16 cellular contexts compared by ENCODE assay signal in the genomic region with DNA sequence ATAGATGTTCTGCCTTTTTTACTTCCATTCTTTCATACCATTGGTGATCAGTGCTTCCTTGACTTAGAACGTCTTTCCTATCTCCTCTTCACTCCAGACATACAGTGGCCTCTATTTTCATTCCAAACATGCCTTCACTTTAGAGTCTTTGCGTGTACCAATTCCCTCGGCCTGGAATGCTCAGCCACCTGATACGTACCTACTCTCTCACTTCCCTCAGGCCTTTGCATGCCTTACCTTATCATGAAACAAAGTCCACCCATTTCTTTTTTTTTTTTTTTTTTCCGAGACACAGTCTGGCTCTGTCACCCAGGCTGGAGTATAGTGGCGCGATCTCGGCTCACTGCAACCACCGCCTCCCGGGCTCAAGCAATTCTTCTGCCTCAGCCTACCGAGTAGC. TPM values are rescaled to one million over a fixed set of nuclear protein-coding genes. Genes with fewer than 3 reads are reported as not detected.
DNase-seq lines count a peak whose midpoint lies in the region; ATAC-seq and TF ChIP-seq lines count a peak whose summit lies in the region.
"Had no signal": no experiment of that assay in that cellular context is flagged by ENCODE, and none has a peak within 500 bp of the region (broad histone marks: within the 10 kb centered on the region; RNA-seq: fewer than 3 reads in every experiment).

No MANE protein-coding gene starts in this region.

- POLR2A ChIA-PET in HEK293T (lab: Yijun Ruan, JAX) = no interaction called here

- peaks cover 2% of the 10 kb centered on the region for H3K9me3 ChIP-seq in trophoblast cell (ENCODE audit: insufficient read depth, low read depth, low read length)

- peaks cover 9% of the 10 kb centered on the region for H3K79me2 ChIP-seq in trophoblast cell (ENCODE audit: control insufficient read depth, insufficient read depth, low read length, poor library complexity)

- H2BK12ac ChIP-seq in trophoblast cell (ENCODE audit: low read length) = no peak overlapping the region

- no peak overlapping the region for H3K18ac ChIP-seq in trophoblast cell (ENCODE audit: low read length)

- H3K4me1 Mint-ChIP-seq in activated CD8-positive, alpha-beta memory T cell treated with anti-CD3 and anti-CD28 coated beads, Interleukin-2, amount 10 ng/mL, durations not matched to agents 7 days and 5 days = peaks cover 23% of the 10 kb centered on the region

- no peaks in the 10 kb centered on the region for H3K9me3 Mint-ChIP-seq in activated CD8-positive, alpha-beta memory T cell treated with anti-CD3 and anti-CD28 coated beads, Interleukin-2, amount 10 ng/mL, durations not matched to agents 7 days and 5 days (ENCODE audit: low read depth)
- H3K9me3 Mint-ChIP-seq: CD8-positive, alpha-beta T cell had no signal

- H3K36me3 ChIP-seq in trophoblast cell (ENCODE audit: control insufficient read depth in 1 of 2, insufficient read depth in 2 of 2, low read length in 2 of 2) = no peaks in the 10 kb centered on the region

- H2BK120ac ChIP-seq in trophoblast cell (ENCODE audit: insufficient read depth, low read length, poor library complexity) = no peak overlapping the region

- peaks cover 12% of the 10 kb centered on the region for H3K79me1 ChIP-seq in trophoblast cell (ENCODE audit: low read length)

- no peaks in the 10 kb centered on the region for H3K27me3 ChIP-seq in trophoblast cell (ENCODE audit: insufficient read depth, low read length)

- H3K4me3 ChIP-seq in trophoblast cell (ENCODE audit: low read depth, low read length) = no peak overlapping the region

- no peak overlapping the region for H3K9ac ChIP-seq in trophoblast cell (ENCODE audit: low read length)

- CTCF ChIA-PET in activated CD8-positive, alpha-beta memory T cell treated with anti-CD3 and anti-CD28 coated beads, Interleukin-2, amount 10 ng/mL, durations not matched to agents 7 days and 5 days (lab: Charles Lee) = no interaction called here
- CTCF ChIA-PET in HEK293T (lab: Yijun Ruan, JAX) = no interaction called here

- H3K23ac ChIP-seq in trophoblast cell (ENCODE audit: low read length) = no peak overlapping the region

- H2AK5ac ChIP-seq in trophoblast cell (ENCODE audit: low read length) = no peak overlapping the region

- no peak overlapping the region for H4K12ac ChIP-seq in trophoblast cell (ENCODE audit: low read depth, low read length)

- H3K14ac ChIP-seq in trophoblast cell (ENCODE audit: low read length) = no peak overlapping the region

- no peak overlapping the region for H2AFZ ChIP-seq in trophoblast cell (ENCODE audit: insufficient read depth, low read length, poor library complexity)

- peaks cover 5% of the 10 kb centered on the region for H3K36me3 Mint-ChIP-seq in activated CD8-positive, alpha-beta memory T cell treated with anti-CD3 and anti-CD28 coated beads, Interleukin-2, amount 10 ng/mL, durations not matched to agents 7 days and 5 days

- H3K27ac Mint-ChIP-seq in activated CD8-positive, alpha-beta memory T cell treated with anti-CD3 and anti-CD28 coated beads, Interleukin-2, amount 10 ng/mL, durations not matched to agents 7 days and 5 days = no peak overlapping the region
- H3K27ac Mint-ChIP-seq: CD8-positive, alpha-beta T cell had no signal

- H4K8ac ChIP-seq in trophoblast cell (ENCODE audit: low read depth, low read length) = no peak overlapping the region

- H3K27me3 Mint-ChIP-seq in activated CD8-positive, alpha-beta memory T cell treated with anti-CD3 and anti-CD28 coated beads, Interleukin-2, amount 10 ng/mL, durations not matched to agents 7 days and 5 days = peaks cover 13% of the 10 kb centered on the region

- DNase-seq in ELF-1 (ENCODE audit: low read depth, low spot score) (peak; percentile 34), islet precursor cell (peak; percentile 67), trophoblast cell (peak; percentile 90 to 97), cerebellar cortex (ENCODE audit: low spot score) (no peak), HEK293T (ENCODE audit: extremely low spot score) (no peak)
- no peak for DNase-seq in activated CD8-positive, alpha-beta memory T cell treated with anti-CD3 and anti-CD28 coated beads, Interleukin-2, amount 10 ng/mL, durations not matched to agents 7 days and 5 days
- DNase-seq: C1 segment of cervical spinal cord; CD8-positive, alpha-beta T cell; DMS 273 treated with DMSO at 0.1 percent for 48 hours; DMS79; EL; GF-D8; GOT3; H7; HCEC 1CT had no signal

- no peak overlapping the region for H3K4me3 Mint-ChIP-seq in activated CD8-positive, alpha-beta memory T cell treated with anti-CD3 and anti-CD28 coated beads, Interleukin-2, amount 10 ng/mL, durations not matched to agents 7 days and 5 days
- H3K4me3 Mint-ChIP-seq: CD8-positive, alpha-beta T cell had no signal

- no peak overlapping the region for H3K27ac ChIP-seq in trophoblast cell (ENCODE audit: low read depth, low read length)

- H2BK5ac ChIP-seq in trophoblast cell (ENCODE audit: low read depth, low read length, poor library complexity) = no peak overlapping the region

- H3K4me2 ChIP-seq in trophoblast cell (ENCODE audit: low read length) = no peak overlapping the region

- H4K91ac ChIP-seq in trophoblast cell (ENCODE audit: low read depth, low read length) = no peak overlapping the region

- H3K4ac ChIP-seq in trophoblast cell (ENCODE audit: low read depth, low read length) = no peak overlapping the region

- no peak for ATAC-seq in activated CD8-positive, alpha-beta memory T cell treated with anti-CD3 and anti-CD28 coated beads, Interleukin-2, amount 10 ng/mL, durations not matched to agents 7 days and 5 days
- ATAC-seq in HG02852 (IDR thresholded peaks at IDR 0.05; ENCODE audit: unreplicated experiment) = no peak
- ATAC-seq: CD8-positive, alpha-beta T cell had no signal

- no CpG with 5 or more reads among the region's 11 CpGs for WGBS in trophoblast cell (ENCODE audit: extremely low coverage, insufficient coverage, insufficient read length)

- H3K4me1 ChIP-seq in trophoblast cell (ENCODE audit: control insufficient read depth in 1 of 2, insufficient read depth in 2 of 2, low read length in 2 of 2) = peaks cover 2 to 3% of the 10 kb centered on the region in 2 experiments

TF ChIP-seq in HEK293T, 16 proteins besides CTCF, POLR2A, EP300 and RAD21:
- TF ChIP-seq SP1 (IDR thresholded peaks at IDR 0.05) (no peak), CTBP1 (IDR thresholded peaks at IDR 0.05; ENCODE audit: borderline replicate concordance) (no peak), BHLHE40 (IDR thresholded peaks at IDR 0.05; ENCODE audit: borderline replicate concordance) (no peak), ZNF384 (IDR thresholded peaks at IDR 0.05) (no peak), FOXA1 (IDR thresholded peaks at IDR 0.05) (no peak), FOXM1 (IDR thresholded peaks at IDR 0.05; ENCODE audit: borderline replicate concordance) (no peak), SUZ12 (IDR thresholded peaks at IDR 0.05) (no peak), LEF1 (IDR thresholded peaks at IDR 0.05; ENCODE audit: borderline replicate concordance) (no peak), HDGF (IDR thresholded peaks at IDR 0.05; ENCODE audit: borderline replicate concordance) (no peak), NFRKB (IDR thresholded peaks at IDR 0.05) (no peak), ARNT (IDR thresholded peaks at IDR 0.05) (no peak), L3MBTL2 (conservative IDR thresholded peaks at IDR 0.05) (no peak)

RNA-seq across cellular contexts. Expression of a gene that starts 2.2 kb away (rescaled TPM):
- polyA plus RNA-seq in trophoblast cell (2013) = 15.9 and 16.7 TPM in 2 replicates
- total RNA-seq in activated CD8-positive, alpha-beta memory T cell treated with anti-CD3 and anti-CD28 coated beads, Interleukin-2, amount 10 ng/mL, durations not matched to agents 7 days and 5 days = 1 to 10 TPM; 4.8 to 7.6 TPM

Comparison
In these comparisons a context has a peak if more than half of its experiments do, and no peak if none do; other contexts are left out.
1. DNase-seq: peak in ELF-1 (single experiment), islet precursor cell (single experiment) and trophoblast cell (2 of 2); none in activated CD8-positive, alpha-beta memory T cell treated with anti-CD3 and anti-CD28 coated beads, Interleukin-2, amount 10 ng/mL, durations not matched to agents 7 days and 5 days (single experiment), cerebellar cortex (single experiment) and HEK293T (single experiment).